9 cellular contexts compared by ENCODE assay signal in genomic region chr11:15142838-15143237, GRCh38. TPM values are rescaled to one million over a fixed set of nuclear protein-coding genes. Genes with fewer than 3 reads are reported as not detected.
"Had no signal": no experiment of that assay in that cellular context is flagged by ENCODE, and none has a peak within 500 bp of the region (broad histone marks: within the 10 kb centered on the region; RNA-seq: fewer than 3 reads in every experiment).

No MANE protein-coding gene starts in this region.

- H3K36me3 Mint-ChIP-seq: IgD-negative memory B cell had no signal

- H3K9me3 ChIP-seq: HAP-1 had no signal

- H3K9me3 Mint-ChIP-seq: HFFc6, IgD-negative memory B cell had no signal

- H3K4me1 ChIP-seq: HAP-1 had no signal

- ATAC-seq: HCT116 had no signal

- H3K27me3 Mint-ChIP-seq: IgD-negative memory B cell had no signal

- FAIRE-seq: HTR-8/SVneo had no signal

- H3K4me3 Mint-ChIP-seq: HFFc6, IgD-negative memory B cell had no signal

- H3K27ac Mint-ChIP-seq: HFFc6, IgD-negative memory B cell had no signal

- H3K36me3 ChIP-seq: HAP-1 had no signal

- H3K4me3 ChIP-seq: HAP-1 had no signal

- DNase-seq: GOT3, H7, HFFc6, KBM-7 had no signal

RNA-seq across cellular contexts. Expression of gene INSC, which starts 28.1 kb away (rescaled TPM):
- total RNA-seq: H4, H7 had no signal
